ENCODE assay signal across 13 cellular contexts in the genomic region with DNA sequence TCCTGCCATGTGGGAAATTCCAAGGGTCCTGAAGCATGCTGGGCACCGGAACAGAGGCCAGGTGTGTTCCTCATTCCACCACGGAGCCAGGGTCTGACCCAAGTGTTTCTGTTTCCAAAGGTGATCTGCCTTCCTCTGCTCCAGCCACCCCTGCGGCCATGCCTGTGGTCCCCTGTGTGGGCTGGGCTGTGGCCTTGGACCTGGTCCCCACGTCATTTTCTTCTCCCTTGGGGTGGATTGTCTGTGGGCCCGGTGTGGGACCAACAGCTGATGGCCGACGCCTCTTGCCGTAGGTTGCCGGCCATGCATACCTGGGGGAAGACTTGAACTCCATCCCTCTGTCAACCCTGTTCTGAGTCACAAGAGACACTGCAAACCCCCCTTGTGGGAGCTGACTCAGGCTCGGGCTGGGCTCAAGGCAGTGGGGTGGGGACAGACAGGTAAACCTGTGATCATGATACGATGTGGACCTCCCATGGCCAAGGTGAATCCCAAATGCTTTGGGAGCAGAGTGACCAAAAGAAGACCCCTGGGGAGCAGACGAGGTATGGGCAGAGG. TPM values are rescaled to one million over a fixed set of nuclear protein-coding genes. Genes with fewer than 3 reads are reported as not detected.
DNase-seq lines count a peak whose midpoint lies in the region; ATAC-seq and TF ChIP-seq lines count a peak whose summit lies in the region.
"Had no signal": no experiment of that assay in that cellular context is flagged by ENCODE, and none has a peak within 500 bp of the region (broad histone marks: within the 10 kb centered on the region; RNA-seq: fewer than 3 reads in every experiment).

No MANE protein-coding gene starts in this region.

- no peaks in the 10 kb centered on the region for H3K27me3 ChIP-seq in iPS-20b (ENCODE audit: insufficient read depth, low read length)
- H3K27me3 ChIP-seq: testis had no signal

- no peaks in the 10 kb centered on the region for H3K9me3 Mint-ChIP-seq in activated CD4-positive, alpha-beta T cell treated with anti-CD3 and anti-CD28 coated beads, Interleukin-2, amount 10 ng/mL, durations not matched to agents 7 days and 5 days
- no peaks in the 10 kb centered on the region for H3K9me3 Mint-ChIP-seq in activated CD4-positive, alpha-beta T cell treated with anti-CD3 and anti-CD28 coated beads, Interleukin-2, amount 10 ng/mL, durations not matched to agents 24 days and 14 days
- no peaks in the 10 kb centered on the region for H3K9me3 Mint-ChIP-seq in stimulated activated naive B cell treated with anti-CD40 and anti-IgM and Interleukin-4, amounts not matched to agents 10 μg/mL and 1 μg/mL and 100 μg/mL, for 72 hours
- no peaks in the 10 kb centered on the region for H3K9me3 Mint-ChIP-seq in activated naive CD4-positive, alpha-beta T cell treated with anti-CD3 and anti-CD28 coated beads for 36 hours
- H3K9me3 Mint-ChIP-seq in activated naive CD4-positive, alpha-beta T cell treated with anti-CD3 and anti-CD28 coated beads, Interleukin-2, amount 10 ng/mL, durations not matched to agents 7 days and 5 days: no peaks in the 10 kb centered on the region
- H3K9me3 Mint-ChIP-seq: naive B cell; T-helper 1 cell treated with Interleukin-12 subunit alpha and Interleukin-12 subunit beta and Interleukin-4 antibody, amounts not matched to agents 30 μg/mL and 1 μg/mL, for 36 hours had no signal

- no peaks in the 10 kb centered on the region for H3K27me3 Mint-ChIP-seq in activated CD4-positive, alpha-beta T cell treated with anti-CD3 and anti-CD28 coated beads, Interleukin-2, amount 10 ng/mL, durations not matched to agents 7 days and 5 days
- H3K27me3 Mint-ChIP-seq in activated CD4-positive, alpha-beta T cell treated with anti-CD3 and anti-CD28 coated beads, Interleukin-2, amount 10 ng/mL, durations not matched to agents 24 days and 14 days: no peaks in the 10 kb centered on the region
- no peaks in the 10 kb centered on the region for H3K27me3 Mint-ChIP-seq in stimulated activated naive B cell treated with anti-CD40 and anti-IgM and Interleukin-4, amounts not matched to agents 10 μg/mL and 1 μg/mL and 100 μg/mL, for 72 hours
- H3K27me3 Mint-ChIP-seq in activated naive CD4-positive, alpha-beta T cell treated with anti-CD3 and anti-CD28 coated beads for 36 hours (ENCODE audit: low read depth): no peaks in the 10 kb centered on the region
- H3K27me3 Mint-ChIP-seq in activated naive CD4-positive, alpha-beta T cell treated with anti-CD3 and anti-CD28 coated beads, Interleukin-2, amount 10 ng/mL, durations not matched to agents 7 days and 5 days: no peaks in the 10 kb centered on the region

- CTCF ChIA-PET in activated CD4-positive, alpha-beta T cell treated with anti-CD3 and anti-CD28 coated beads, Interleukin-2, amount 10 ng/mL, durations not matched to agents 7 days and 5 days (lab: Charles Lee): interaction anchor here (0.9 to 1.7 kb wide), 2 partner anchors 13 to 20 kb away, joined by 3 read pairs; no protein-coding TSS in a partner anchor
- CTCF ChIA-PET in RWPE1 (lab: Yijun Ruan, JAX): interaction anchor here (0.6 kb wide), 1 partner anchor 25 kb away, joined by 4 read pairs; no protein-coding TSS in a partner anchor
- CTCF ChIA-PET in activated naive CD4-positive, alpha-beta T cell treated with anti-CD3 and anti-CD28 coated beads for 36 hours (lab: Charles Lee): interaction anchor here (1.0 to 2.0 kb wide), 2 partner anchors 20 to 85 kb away, joined by 3 to 10 read pairs; no protein-coding TSS in a partner anchor
- CTCF ChIA-PET in activated naive CD4-positive, alpha-beta T cell treated with anti-CD3 and anti-CD28 coated beads, Interleukin-2, amount 10 ng/mL, durations not matched to agents 7 days and 5 days (lab: Charles Lee): no interaction called here

- H3K9me3 ChIP-seq in iPS-20b (ENCODE audit: insufficient read depth, low read depth, low read length): no peaks in the 10 kb centered on the region
- H3K9me3 ChIP-seq: HAP-1, testis had no signal

- peaks cover 22% of the 10 kb centered on the region; the same call in 1 of the 2 replicates for H3K4me1 ChIP-seq in iPS-20b (ENCODE audit: insufficient read depth, low read length)
- H3K4me1 ChIP-seq: HAP-1 had no signal

- DNase-seq in activated CD4-positive, alpha-beta T cell treated with anti-CD3 and anti-CD28 coated beads, Interleukin-2, amount 10 ng/mL, durations not matched to agents 7 days and 5 days: no peak
- no peak for DNase-seq in activated CD4-positive, alpha-beta T cell treated with anti-CD3 and anti-CD28 coated beads, Interleukin-2, amount 10 ng/mL, durations not matched to agents 24 days and 14 days
- DNase-seq in RWPE1 (ENCODE audit: low spot score) (peak; percentile 22), inferior parietal cortex (ENCODE audit: extremely low spot score) (no peak)
- DNase-seq in stimulated activated naive B cell treated with anti-CD40 and anti-IgM and Interleukin-4, amounts not matched to agents 10 μg/mL and 1 μg/mL and 100 μg/mL, for 72 hours: no peak
- no peak for DNase-seq in activated naive CD4-positive, alpha-beta T cell treated with anti-CD3 and anti-CD28 coated beads for 36 hours
- DNase-seq in activated naive CD4-positive, alpha-beta T cell treated with anti-CD3 and anti-CD28 coated beads, Interleukin-2, amount 10 ng/mL, durations not matched to agents 7 days and 5 days: no peak
- DNase-seq: naive B cell, NCI-H446, testis had no signal

- H3K27ac Mint-ChIP-seq in activated CD4-positive, alpha-beta T cell treated with anti-CD3 and anti-CD28 coated beads, Interleukin-2, amount 10 ng/mL, durations not matched to agents 7 days and 5 days: peak overlapping the region; percentile 82
- no peak overlapping the region for H3K27ac Mint-ChIP-seq in activated CD4-positive, alpha-beta T cell treated with anti-CD3 and anti-CD28 coated beads, Interleukin-2, amount 10 ng/mL, durations not matched to agents 24 days and 14 days
- H3K27ac Mint-ChIP-seq in stimulated activated naive B cell treated with anti-CD40 and anti-IgM and Interleukin-4, amounts not matched to agents 10 μg/mL and 1 μg/mL and 100 μg/mL, for 72 hours: no peak overlapping the region
- no peak overlapping the region for H3K27ac Mint-ChIP-seq in activated naive CD4-positive, alpha-beta T cell treated with anti-CD3 and anti-CD28 coated beads for 36 hours
- no peak overlapping the region for H3K27ac Mint-ChIP-seq in activated naive CD4-positive, alpha-beta T cell treated with anti-CD3 and anti-CD28 coated beads, Interleukin-2, amount 10 ng/mL, durations not matched to agents 7 days and 5 days

- H3K36me3 ChIP-seq in iPS-20b (ENCODE audit: insufficient read depth, low read depth, low read length): no peaks in the 10 kb centered on the region
- H3K36me3 ChIP-seq: HAP-1 had no signal

- H3K4me3 ChIP-seq in iPS-20b (ENCODE audit: low read length): no peak overlapping the region
- H3K4me3 ChIP-seq: HAP-1, testis had no signal

- no peaks in the 10 kb centered on the region for H3K36me3 Mint-ChIP-seq in activated CD4-positive, alpha-beta T cell treated with anti-CD3 and anti-CD28 coated beads, Interleukin-2, amount 10 ng/mL, durations not matched to agents 7 days and 5 days (ENCODE audit: low read depth)
- peaks cover 2% of the 10 kb centered on the region for H3K36me3 Mint-ChIP-seq in activated CD4-positive, alpha-beta T cell treated with anti-CD3 and anti-CD28 coated beads, Interleukin-2, amount 10 ng/mL, durations not matched to agents 24 days and 14 days (ENCODE audit: low read depth)
- peaks cover 6 to 16% of the 10 kb centered on the region in 2 donors for H3K36me3 Mint-ChIP-seq in stimulated activated naive B cell treated with anti-CD40 and anti-IgM and Interleukin-4, amounts not matched to agents 10 μg/mL and 1 μg/mL and 100 μg/mL, for 72 hours
- no peaks in the 10 kb centered on the region for H3K36me3 Mint-ChIP-seq in activated naive CD4-positive, alpha-beta T cell treated with anti-CD3 and anti-CD28 coated beads for 36 hours (ENCODE audit: low read depth)
- peaks cover 1% of the 10 kb centered on the region for H3K36me3 Mint-ChIP-seq in activated naive CD4-positive, alpha-beta T cell treated with anti-CD3 and anti-CD28 coated beads, Interleukin-2, amount 10 ng/mL, durations not matched to agents 7 days and 5 days

- POLR2A ChIA-PET in activated CD4-positive, alpha-beta T cell treated with anti-CD3 and anti-CD28 coated beads, Interleukin-2, amount 10 ng/mL, durations not matched to agents 7 days and 5 days (lab: Charles Lee): no interaction called here
- POLR2A ChIA-PET in RWPE1 (lab: Yijun Ruan, JAX; ENCODE audit: low non-redundant PET): no interaction called here

- peak; percentile 12 to 25 for ATAC-seq in stimulated activated naive B cell treated with anti-CD40 and anti-IgM and Interleukin-4, amounts not matched to agents 10 μg/mL and 1 μg/mL and 100 μg/mL, for 72 hours (replicated peaks)

- H3K9ac ChIP-seq in iPS-20b (ENCODE audit: low read depth, low read length): no peak overlapping the region

- H3K27ac ChIP-seq in RWPE1 (no peak overlapping the region), iPS-20b (ENCODE audit: low read length) (peak overlapping the region; percentile 51)
- H3K27ac ChIP-seq: testis had no signal

- intact Hi-C loops in activated CD4-positive, alpha-beta T cell treated with anti-CD3 and anti-CD28 coated beads, Interleukin-2, amount 10 ng/mL, durations not matched to agents 24 days and 14 days (cut with micrococcal nuclease): no loop called here
- intact Hi-C loops in activated naive CD4-positive, alpha-beta T cell treated with anti-CD3 and anti-CD28 coated beads for 36 hours (cut with micrococcal nuclease): no loop called here

- peaks cover 36% of the 10 kb centered on the region for H3K4me1 Mint-ChIP-seq in activated CD4-positive, alpha-beta T cell treated with anti-CD3 and anti-CD28 coated beads, Interleukin-2, amount 10 ng/mL, durations not matched to agents 7 days and 5 days
- peaks cover 32% of the 10 kb centered on the region for H3K4me1 Mint-ChIP-seq in activated CD4-positive, alpha-beta T cell treated with anti-CD3 and anti-CD28 coated beads, Interleukin-2, amount 10 ng/mL, durations not matched to agents 24 days and 14 days
- peaks cover 18 to 20% of the 10 kb centered on the region in 2 donors for H3K4me1 Mint-ChIP-seq in stimulated activated naive B cell treated with anti-CD40 and anti-IgM and Interleukin-4, amounts not matched to agents 10 μg/mL and 1 μg/mL and 100 μg/mL, for 72 hours
- H3K4me1 Mint-ChIP-seq in activated naive CD4-positive, alpha-beta T cell treated with anti-CD3 and anti-CD28 coated beads for 36 hours (ENCODE audit: low read depth): peaks cover 36% of the 10 kb centered on the region
- peaks cover 40% of the 10 kb centered on the region for H3K4me1 Mint-ChIP-seq in activated naive CD4-positive, alpha-beta T cell treated with anti-CD3 and anti-CD28 coated beads, Interleukin-2, amount 10 ng/mL, durations not matched to agents 7 days and 5 days

- no peak for TF ChIP-seq CTCF in RWPE1 (conservative IDR thresholded peaks at IDR 0.05; ENCODE audit: low read depth)

- H3K4me3 Mint-ChIP-seq in activated CD4-positive, alpha-beta T cell treated with anti-CD3 and anti-CD28 coated beads, Interleukin-2, amount 10 ng/mL, durations not matched to agents 7 days and 5 days: no peak overlapping the region
- no peak overlapping the region for H3K4me3 Mint-ChIP-seq in activated CD4-positive, alpha-beta T cell treated with anti-CD3 and anti-CD28 coated beads, Interleukin-2, amount 10 ng/mL, durations not matched to agents 24 days and 14 days
- no peak overlapping the region for H3K4me3 Mint-ChIP-seq in stimulated activated naive B cell treated with anti-CD40 and anti-IgM and Interleukin-4, amounts not matched to agents 10 μg/mL and 1 μg/mL and 100 μg/mL, for 72 hours
- H3K4me3 Mint-ChIP-seq in activated naive CD4-positive, alpha-beta T cell treated with anti-CD3 and anti-CD28 coated beads for 36 hours: no peak overlapping the region
- H3K4me3 Mint-ChIP-seq in activated naive CD4-positive, alpha-beta T cell treated with anti-CD3 and anti-CD28 coated beads, Interleukin-2, amount 10 ng/mL, durations not matched to agents 7 days and 5 days: no peak overlapping the region

RNA-seq across cellular contexts. Expression of a gene that starts 35.0 kb away (rescaled TPM):
- total RNA-seq in activated CD4-positive, alpha-beta T cell treated with anti-CD3 and anti-CD28 coated beads, Interleukin-2, amount 10 ng/mL, durations not matched to agents 7 days and 5 days: 10 to 100 TPM; 63.1 to 68.4 TPM
- total RNA-seq in activated CD4-positive, alpha-beta T cell treated with anti-CD3 and anti-CD28 coated beads, Interleukin-2, amount 10 ng/mL, durations not matched to agents 24 days and 14 days: 79.4 and 80.6 TPM in 2 replicates
- 10 to 100 TPM; 24.7 to 25.6 TPM for total RNA-seq in activated naive CD4-positive, alpha-beta T cell treated with anti-CD3 and anti-CD28 coated beads for 36 hours
